8 cellular contexts compared by ENCODE assay signal in the genomic region with DNA sequence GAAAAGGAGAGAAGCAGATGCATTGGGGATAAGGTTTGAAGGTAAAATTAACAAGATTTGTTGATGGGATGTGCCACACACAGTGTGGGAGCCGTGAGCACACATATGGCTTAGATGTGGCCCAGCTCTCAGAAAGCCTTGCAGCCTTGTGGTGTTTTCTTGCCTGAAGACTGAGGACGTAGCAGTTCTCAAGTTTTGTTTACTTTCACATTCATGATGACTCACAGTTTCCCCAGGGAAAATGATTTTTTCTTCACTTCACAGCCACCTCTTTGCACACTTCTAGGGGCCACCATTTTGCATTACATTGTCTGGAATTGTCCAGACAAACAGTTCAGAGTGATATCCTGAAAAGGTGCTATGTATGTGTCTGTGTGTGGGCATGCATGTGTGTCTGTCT.
DNase-seq lines count a peak whose midpoint lies in the region; ATAC-seq and TF ChIP-seq lines count a peak whose summit lies in the region.

No MANE protein-coding gene starts in this region.

- no peak overlapping the region for H2BK15ac ChIP-seq in IMR-90 (ENCODE audit: low read depth, low read length)

- 0 out of 2 replicates have a peak, but pooled peaks cover 2% of the 10 kb centered on the region for H3K9me1 ChIP-seq in IMR-90 (ENCODE audit: insufficient read depth, low read length)

- H3K18ac ChIP-seq in IMR-90 (ENCODE audit: low read depth, low read length): peak overlapping the region; percentile 80; the same call in 1 of the 2 replicates

- H4K91ac ChIP-seq in IMR-90 (ENCODE audit: insufficient read depth, low read depth, low read length): peak overlapping the region; percentile 12; the same call in 1 of the 2 replicates

- TF ChIP-seq POLR2A in IMR-90 (IDR thresholded peaks at IDR 0.05; ENCODE audit: low read depth, low read length): no peak

- peak overlapping the region; percentile 62; the same call in 1 of the 2 replicates for H4K5ac ChIP-seq in IMR-90 (ENCODE audit: low read depth, low read length)

- no peak overlapping the region for H3K4me3 Mint-ChIP-seq in CD14-positive monocyte

- DNase-seq in GM03348 (ENCODE audit: low spot score) (peak; percentile 72), IMR-90 (peak; percentile 92), left ventricle myocardium superior (no peak), GOT3 (lab: John Stamatoyannopoulos, UW) (no peak), CD14-positive monocyte (ENCODE audit: low spot score) (no peak)
- DNase-seq in activated effector memory CD4-positive, alpha-beta T cell treated with Interleukin-2 at 50 U/mL for 16 hours: no peak

- no peak overlapping the region for H3K9ac ChIP-seq in IMR-90 (ENCODE audit: low read depth, low read length)

- H3K23ac ChIP-seq in IMR-90 (ENCODE audit: low read depth, low read length): no peak overlapping the region

- H4K8ac ChIP-seq in IMR-90 (ENCODE audit: low read depth in 2 of 2, low read length in 2 of 2): peak overlapping the region in 1 of 2 experiments; percentile 61; a peak in 2 of 4 replicates

- TF ChIP-seq CTCF in IMR-90 (conservative IDR thresholded peaks at IDR 0.05; ENCODE audit: low read depth, low read length) (no peak), CD14-positive monocyte (IDR thresholded peaks at IDR 0.05) (no peak)

- H3K27ac Mint-ChIP-seq in CD14-positive monocyte: peak overlapping the region in 1 of 7 donors; percentile 16

- POLR2A ChIA-PET in IMR-90 (lab: Charles Lee; ENCODE audit: unreplicated experiment): no interaction called here

- H3K27ac ChIP-seq in IMR-90 (ENCODE audit: insufficient read depth, low read length): no peak overlapping the region

- no peaks in the 10 kb centered on the region for H3K36me3 Mint-ChIP-seq in CD14-positive monocyte

- ATAC-seq in GM21619 (IDR thresholded peaks at IDR 0.05; ENCODE audit: unreplicated experiment) (peak; percentile 93), IMR-90 (ENCODE audit: low read depth) (peak; percentile 86), esophagus mucosa (peak; percentile 43), left ventricle myocardium superior (no peak)

- no peaks in the 10 kb centered on the region for H3K79me1 ChIP-seq in IMR-90 (ENCODE audit: low read depth in 1 of 2, low read length in 2 of 2)

- no CpG with 5 or more reads among the region's 2 CpGs for WGBS in IMR-90 (ENCODE audit: extremely low coverage in 2 of 2, insufficient read length in 1 of 2), 2 experiments

- H3K4me2 ChIP-seq in IMR-90 (ENCODE audit: low read depth, low read length): peak overlapping the region; percentile 33; the same call in 1 of the 2 replicates

- intact Hi-C loops in IMR-90 (cut with micrococcal nuclease) (no loop called here), left ventricle myocardium superior (cut with micrococcal nuclease) (no loop called here), CD14-positive monocyte (cut with micrococcal nuclease) (loop anchor here in 1 of 2 donors (10.0 kb wide), 1 partner anchor 119 kb away; no protein-coding TSS in a partner anchor)

- BruUV-seq in IMR-90 (replicated peaks; lab: Mats Ljungman, UMichigan): no TSS peak

- no peak for TF ChIP-seq RAD21 in IMR-90 (IDR thresholded peaks at IDR 0.05; ENCODE audit: low read length)

- peak overlapping the region; percentile 8; the same call in 1 of the 2 replicates for H3K4ac ChIP-seq in IMR-90 (ENCODE audit: low read depth, low read length)

- H2BK5ac ChIP-seq in IMR-90 (ENCODE audit: low read depth, low read length, poor library complexity, severe bottlenecking): peak overlapping the region; percentile 20

- H2BK20ac ChIP-seq in IMR-90 (ENCODE audit: low read depth, low read length): peak overlapping the region; percentile 44; the same call in 1 of the 2 replicates

- H2AK9ac ChIP-seq in IMR-90 (replicated peaks; ENCODE audit: low read depth, low read length, poor library complexity): no peak overlapping the region

- H3K27me3 ChIP-seq in IMR-90 (ENCODE audit: control insufficient read depth, insufficient read depth, low read length): no peaks in the 10 kb centered on the region

- H3K14ac ChIP-seq in IMR-90 (replicated peaks; ENCODE audit: low read depth, low read length): peak overlapping the region; percentile 19; the same call in 1 of the 2 replicates

- peaks cover 0 to 3% (median 0%) of the 10 kb centered on the region in 3 donors for H3K27me3 Mint-ChIP-seq in CD14-positive monocyte (ENCODE audit: low read depth in 3 of 3)

- peaks cover 9% of the 10 kb centered on the region for H3K4me1 Mint-ChIP-seq in CD14-positive monocyte

- H3K9me3 Mint-ChIP-seq in CD14-positive monocyte: peaks cover 0 to 2% (median 0%) of the 10 kb centered on the region in 7 donors

- peaks cover 12% of the 10 kb centered on the region for H3K4me1 ChIP-seq in IMR-90 (ENCODE audit: control insufficient read depth, insufficient read depth, low read length)

- no peak overlapping the region for H3K56ac ChIP-seq in IMR-90 (ENCODE audit: extremely low read depth, insufficient read depth, low read length)

- H3K36me3 ChIP-seq in IMR-90 (ENCODE audit: control insufficient read depth, insufficient read depth, low read length): no peaks in the 10 kb centered on the region

- in situ Hi-C loops in IMR-90 (cut with MboI; ENCODE audit: low sequenced_read_pairs): no loop called here

- peak overlapping the region; percentile 54; the same call in 1 of the 2 replicates for H2BK120ac ChIP-seq in IMR-90 (ENCODE audit: low read depth, low read length)

- dilution Hi-C loops in IMR-90 (cut with HindIII; ENCODE audit: low sequenced_read_pairs, unreplicated experiment): no loop called here

- CTCF ChIA-PET in IMR-90 (lab: Yijun Ruan, JAX): interaction anchor here (0.6 kb wide), 1 partner anchor 968 kb away, joined by 3 read pairs; no protein-coding TSS in a partner anchor

- H3K4me3 ChIP-seq in IMR-90 (ENCODE audit: insufficient read depth, low read depth, low read length): no peak overlapping the region

- peaks cover under 1% of the 10 kb centered on the region for H3K9me3 ChIP-seq in IMR-90 (ENCODE audit: control insufficient read depth, insufficient read depth, low read length)

- no peak overlapping the region for H2AK5ac ChIP-seq in IMR-90 (ENCODE audit: low read depth, low read length)

- H2AFZ ChIP-seq in IMR-90 (replicated peaks; ENCODE audit: low read length, poor library complexity): no peak overlapping the region

- no peaks in the 10 kb centered on the region for H4K20me1 ChIP-seq in IMR-90 (ENCODE audit: insufficient read depth, low read length)

TF ChIP-seq in IMR-90, 13 proteins besides CTCF, POLR2A, EP300 and RAD21:
- no peak; the same call in 1 of the 2 replicates for TF ChIP-seq SMC3 (IDR thresholded peaks at IDR 0.05; ENCODE audit: low read depth, low read length)
- 0 out of 2 replicates have a peak, but pooled peaks have one; percentile 5 for TF ChIP-seq CEBPB (IDR thresholded peaks at IDR 0.05; ENCODE audit: low read depth, low read length)
- peak; percentile 17; the same call in 1 of the 2 replicates for TF ChIP-seq NFE2L2 (IDR thresholded peaks at IDR 0.05; ENCODE audit: low read depth, low read length)
- peak; percentile 90 for TF ChIP-seq FOS (IDR thresholded peaks at IDR 0.05; ENCODE audit: low read depth, low read length)
- TF ChIP-seq MXI1 (IDR thresholded peaks at IDR 0.05; ENCODE audit: borderline replicate concordance, low read depth, low read length): peak; percentile 14; the same call in 1 of the 2 replicates
- TF ChIP-seq MAFK (IDR thresholded peaks at IDR 0.05; ENCODE audit: low read depth, low read length): 0 out of 2 replicates have a peak, but pooled peaks have one; percentile 10
- no peak for TF ChIP-seq RFX5 (IDR thresholded peaks at IDR 0.05; ENCODE audit: low read depth, low read length)
- peak; percentile 38; the same call in 1 of the 2 replicates for TF ChIP-seq BHLHE40 (IDR thresholded peaks at IDR 0.05; ENCODE audit: low read depth, low read length)

Comparison
In these comparisons a context has a peak if more than half of its experiments do, and no peak if none do; other contexts are left out.
1. DNase-seq: peak in GM03348 (single experiment) and IMR-90 (single experiment); none in left ventricle myocardium superior (single experiment), GOT3 (single experiment), CD14-positive monocyte (single experiment) and activated effector memory CD4-positive, alpha-beta T cell treated with Interleukin-2 at 50 U/mL for 16 hours (single experiment).